ENCODE assay signal across 18 cellular contexts in the genomic region with DNA sequence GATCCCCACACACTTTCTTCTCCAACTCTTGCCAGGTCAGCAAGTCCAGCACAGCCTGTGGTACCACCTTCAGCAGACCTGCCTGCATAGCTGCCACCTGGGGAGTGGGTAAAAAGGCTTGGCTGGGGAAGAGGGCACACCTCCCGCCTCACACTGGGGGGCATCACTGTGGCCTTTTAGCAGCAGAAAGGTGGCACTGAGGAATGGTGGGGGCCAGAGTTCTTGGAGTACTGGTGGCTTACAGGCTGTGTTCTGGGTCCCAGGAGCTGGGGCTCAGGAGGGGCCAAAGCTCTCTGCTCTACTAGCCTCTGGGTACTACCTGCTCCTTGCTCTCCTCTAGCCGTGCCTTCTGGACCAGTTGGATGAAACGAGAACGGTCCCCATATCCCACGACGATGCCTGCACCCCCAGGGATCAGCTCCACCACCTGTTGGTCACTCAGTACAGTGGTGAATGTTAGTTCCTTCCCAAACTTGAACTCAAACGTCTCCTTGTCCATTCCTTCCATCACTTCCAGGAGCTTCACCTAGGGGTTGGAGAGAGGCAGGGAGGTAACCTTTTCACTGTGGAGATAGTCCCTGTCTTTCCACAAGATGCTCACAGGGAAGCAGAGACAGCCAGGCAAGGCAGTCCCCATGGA. TPM values are rescaled to one million over a fixed set of nuclear protein-coding genes. Genes with fewer than 3 reads are reported as not detected.
DNase-seq lines count a peak whose midpoint lies in the region; ATAC-seq and TF ChIP-seq lines count a peak whose summit lies in the region.
"Had no signal": no experiment of that assay in that cellular context is flagged by ENCODE, and none has a peak within 500 bp of the region (broad histone marks: within the 10 kb centered on the region; RNA-seq: fewer than 3 reads in every experiment).

No MANE protein-coding gene starts in this region.

- no peaks in the 10 kb centered on the region for H3K27me3 Mint-ChIP-seq in activated naive CD8-positive, alpha-beta T cell treated with anti-CD3 and anti-CD28 coated beads, Interleukin-2, amount 10 ng/mL, durations not matched to agents 7 days and 5 days
- no peaks in the 10 kb centered on the region for H3K27me3 Mint-ChIP-seq in activated naive CD8-positive, alpha-beta T cell treated with anti-CD3 and anti-CD28 coated beads, Interleukin-2, amount 50 U/mL, for 24 hours
- H3K27me3 Mint-ChIP-seq in activated T-helper 17 cell treated with anti-CD3 and anti-CD28 coated beads, Interleukin-2, amount 50 U/mL, for 72 hours = no peaks in the 10 kb centered on the region
- no peaks in the 10 kb centered on the region for H3K27me3 Mint-ChIP-seq in memory B cell

- H3K4me3 ChIP-seq in coronary artery = no peak overlapping the region
- H3K4me3 ChIP-seq: A549, GM23338, HAP-1 had no signal

- peak; percentile 13 for ATAC-seq in activated naive CD8-positive, alpha-beta T cell treated with anti-CD3 and anti-CD28 coated beads, Interleukin-2, amount 10 ng/mL, durations not matched to agents 7 days and 5 days (ENCODE audit: low read depth)
- ATAC-seq in activated naive CD8-positive, alpha-beta T cell treated with anti-CD3 and anti-CD28 coated beads, Interleukin-2, amount 50 U/mL, for 24 hours = no peak
- no peak for ATAC-seq in activated T-helper 17 cell treated with anti-CD3 and anti-CD28 coated beads, Interleukin-2, amount 50 U/mL, for 72 hours (replicated peaks)
- no peak for ATAC-seq in memory B cell (ENCODE audit: low read depth)
- ATAC-seq in stimulated activated effector memory CD8-positive, alpha-beta T cell treated with anti-CD3 and anti-CD28 coated beads, Interleukin-12 subunit alpha, Interleukin-12 subunit beta, amount 100 ng/mL, for 72 hours = no peak
- ATAC-seq in HG02981 (IDR thresholded peaks at IDR 0.05; ENCODE audit: unreplicated experiment) = no peak
- ATAC-seq: A549; CD8-positive, alpha-beta T cell; GM23338 had no signal

- H3K27ac ChIP-seq in coronary artery = no peak overlapping the region
- H3K27ac ChIP-seq: A549, HL-60 had no signal

- no peak for DNase-seq in activated naive CD8-positive, alpha-beta T cell treated with anti-CD3 and anti-CD28 coated beads, Interleukin-2, amount 10 ng/mL, durations not matched to agents 7 days and 5 days
- DNase-seq in activated naive CD8-positive, alpha-beta T cell treated with anti-CD3 and anti-CD28 coated beads, Interleukin-2, amount 50 U/mL, for 24 hours = no peak
- DNase-seq in memory B cell (ENCODE audit: low spot score in 2 of 2) = no peak
- no peak for DNase-seq in stimulated activated effector memory CD8-positive, alpha-beta T cell treated with anti-CD3 and anti-CD28 coated beads, Interleukin-12 subunit alpha, Interleukin-12 subunit beta, amount 100 ng/mL, for 72 hours (ENCODE audit: low spot score in 2 of 2)
- no peak for DNase-seq in coronary artery (ENCODE audit: low spot score)
- no peak for DNase-seq in HT-29 (ENCODE audit: low spot score)
- DNase-seq: Caco-2; CD8-positive, alpha-beta T cell; DND-41; GDM1; HFFc6 had no signal

- TF ChIP-seq CTCF in coronary artery (IDR thresholded peaks at IDR 0.05) = no peak

- POLR2A ChIA-PET in activated naive CD8-positive, alpha-beta T cell treated with anti-CD3 and anti-CD28 coated beads, Interleukin-2, amount 10 ng/mL, durations not matched to agents 7 days and 5 days (lab: Charles Lee) = interaction anchor here (0.6 kb wide), 1 partner anchor 334 kb away, joined by 5 read pairs; no protein-coding TSS in a partner anchor

- no peaks in the 10 kb centered on the region for H3K9me3 Mint-ChIP-seq in activated naive CD8-positive, alpha-beta T cell treated with anti-CD3 and anti-CD28 coated beads, Interleukin-2, amount 10 ng/mL, durations not matched to agents 7 days and 5 days
- H3K9me3 Mint-ChIP-seq in activated naive CD8-positive, alpha-beta T cell treated with anti-CD3 and anti-CD28 coated beads, Interleukin-2, amount 50 U/mL, for 24 hours = no peaks in the 10 kb centered on the region
- no peaks in the 10 kb centered on the region for H3K9me3 Mint-ChIP-seq in activated T-helper 17 cell treated with anti-CD3 and anti-CD28 coated beads, Interleukin-2, amount 50 U/mL, for 72 hours
- H3K9me3 Mint-ChIP-seq in memory B cell = no peaks in the 10 kb centered on the region
- H3K9me3 Mint-ChIP-seq in stimulated activated effector memory CD8-positive, alpha-beta T cell treated with anti-CD3 and anti-CD28 coated beads, Interleukin-12 subunit alpha, Interleukin-12 subunit beta, amount 100 ng/mL, for 72 hours = no peaks in the 10 kb centered on the region
- H3K9me3 Mint-ChIP-seq: CD14-positive monocyte; CD8-positive, alpha-beta T cell; GM23338; HFFc6 had no signal

- H3K27ac Mint-ChIP-seq in activated naive CD8-positive, alpha-beta T cell treated with anti-CD3 and anti-CD28 coated beads, Interleukin-2, amount 10 ng/mL, durations not matched to agents 7 days and 5 days = no peak overlapping the region
- H3K27ac Mint-ChIP-seq in activated naive CD8-positive, alpha-beta T cell treated with anti-CD3 and anti-CD28 coated beads, Interleukin-2, amount 50 U/mL, for 24 hours = no peak overlapping the region
- peak overlapping the region; percentile 61 for H3K27ac Mint-ChIP-seq in activated T-helper 17 cell treated with anti-CD3 and anti-CD28 coated beads, Interleukin-2, amount 50 U/mL, for 72 hours
- H3K27ac Mint-ChIP-seq in memory B cell = peak overlapping the region; percentile 42
- H3K27ac Mint-ChIP-seq in stimulated activated effector memory CD8-positive, alpha-beta T cell treated with anti-CD3 and anti-CD28 coated beads, Interleukin-12 subunit alpha, Interleukin-12 subunit beta, amount 100 ng/mL, for 72 hours = peak overlapping the region; percentile 0
- H3K27ac Mint-ChIP-seq: GM23338, HFFc6 had no signal

- peaks cover 11% of the 10 kb centered on the region for H3K4me1 Mint-ChIP-seq in activated naive CD8-positive, alpha-beta T cell treated with anti-CD3 and anti-CD28 coated beads, Interleukin-2, amount 10 ng/mL, durations not matched to agents 7 days and 5 days
- peaks cover 10% of the 10 kb centered on the region for H3K4me1 Mint-ChIP-seq in activated naive CD8-positive, alpha-beta T cell treated with anti-CD3 and anti-CD28 coated beads, Interleukin-2, amount 50 U/mL, for 24 hours
- H3K4me1 Mint-ChIP-seq in activated T-helper 17 cell treated with anti-CD3 and anti-CD28 coated beads, Interleukin-2, amount 50 U/mL, for 72 hours = peaks cover 16% of the 10 kb centered on the region
- H3K4me1 Mint-ChIP-seq in memory B cell = peaks cover 13% of the 10 kb centered on the region
- peaks cover 24% of the 10 kb centered on the region for H3K4me1 Mint-ChIP-seq in stimulated activated effector memory CD8-positive, alpha-beta T cell treated with anti-CD3 and anti-CD28 coated beads, Interleukin-12 subunit alpha, Interleukin-12 subunit beta, amount 100 ng/mL, for 72 hours

- no peak overlapping the region for H3K4me3 Mint-ChIP-seq in activated naive CD8-positive, alpha-beta T cell treated with anti-CD3 and anti-CD28 coated beads, Interleukin-2, amount 10 ng/mL, durations not matched to agents 7 days and 5 days
- no peak overlapping the region for H3K4me3 Mint-ChIP-seq in activated naive CD8-positive, alpha-beta T cell treated with anti-CD3 and anti-CD28 coated beads, Interleukin-2, amount 50 U/mL, for 24 hours
- no peak overlapping the region for H3K4me3 Mint-ChIP-seq in activated T-helper 17 cell treated with anti-CD3 and anti-CD28 coated beads, Interleukin-2, amount 50 U/mL, for 72 hours
- no peak overlapping the region for H3K4me3 Mint-ChIP-seq in memory B cell
- H3K4me3 Mint-ChIP-seq in stimulated activated effector memory CD8-positive, alpha-beta T cell treated with anti-CD3 and anti-CD28 coated beads, Interleukin-12 subunit alpha, Interleukin-12 subunit beta, amount 100 ng/mL, for 72 hours = no peak overlapping the region
- H3K4me3 Mint-ChIP-seq: CD14-positive monocyte; CD8-positive, alpha-beta T cell; GM23338; HFFc6 had no signal

- H3K36me3 Mint-ChIP-seq in activated naive CD8-positive, alpha-beta T cell treated with anti-CD3 and anti-CD28 coated beads, Interleukin-2, amount 10 ng/mL, durations not matched to agents 7 days and 5 days = peaks cover 13% of the 10 kb centered on the region
- peaks cover 33% of the 10 kb centered on the region for H3K36me3 Mint-ChIP-seq in activated naive CD8-positive, alpha-beta T cell treated with anti-CD3 and anti-CD28 coated beads, Interleukin-2, amount 50 U/mL, for 24 hours (ENCODE audit: low read depth)
- H3K36me3 Mint-ChIP-seq in activated T-helper 17 cell treated with anti-CD3 and anti-CD28 coated beads, Interleukin-2, amount 50 U/mL, for 72 hours (ENCODE audit: low read depth) = peaks cover 74% of the 10 kb centered on the region
- H3K36me3 Mint-ChIP-seq in memory B cell = peaks cover 39% of the 10 kb centered on the region
- H3K36me3 Mint-ChIP-seq in stimulated activated effector memory CD8-positive, alpha-beta T cell treated with anti-CD3 and anti-CD28 coated beads, Interleukin-12 subunit alpha, Interleukin-12 subunit beta, amount 100 ng/mL, for 72 hours = peaks cover 61% of the 10 kb centered on the region

RNA-seq across cellular contexts. Expression of gene HECTD3, which starts 6.7 kb away (rescaled TPM):
- total RNA-seq in activated naive CD8-positive, alpha-beta T cell treated with anti-CD3 and anti-CD28 coated beads, Interleukin-2, amount 10 ng/mL, durations not matched to agents 7 days and 5 days = 10 to 100 TPM; 44.2 to 44.9 TPM
- 10 to 100 TPM; 23.2 to 29.5 TPM for total RNA-seq in activated T-helper 17 cell treated with anti-CD3 and anti-CD28 coated beads, Interleukin-2, amount 50 U/mL, for 72 hours
- 23.1 and 23.6 TPM in 2 replicates for total RNA-seq in HT-29 (2014; rRNA removed; shearing (Covaris generic))

RNA-seq across cellular contexts. Expression of gene UROD, which starts 7.7 kb away (rescaled TPM):
- 10 to 100 TPM; 71.7 to 79.2 TPM for total RNA-seq in activated naive CD8-positive, alpha-beta T cell treated with anti-CD3 and anti-CD28 coated beads, Interleukin-2, amount 10 ng/mL, durations not matched to agents 7 days and 5 days
- 100 to 1,000 TPM in 1 of 2 donors, 10 to 100 TPM in 1; 81.7 to 134 TPM for total RNA-seq in activated T-helper 17 cell treated with anti-CD3 and anti-CD28 coated beads, Interleukin-2, amount 50 U/mL, for 72 hours
- total RNA-seq in HT-29 (2014; rRNA removed; shearing (Covaris generic)) = 98.8 and 105 TPM in 2 replicates

RNA-seq across cellular contexts. Expression of gene EIF2B3, which starts 18.0 kb away (rescaled TPM):
- total RNA-seq in activated naive CD8-positive, alpha-beta T cell treated with anti-CD3 and anti-CD28 coated beads, Interleukin-2, amount 10 ng/mL, durations not matched to agents 7 days and 5 days = 10 to 100 TPM; 22.8 to 23.0 TPM
- total RNA-seq in activated T-helper 17 cell treated with anti-CD3 and anti-CD28 coated beads, Interleukin-2, amount 50 U/mL, for 72 hours = 10 to 100 TPM; 20.1 to 44.2 TPM
- total RNA-seq in HT-29 (2014; rRNA removed; shearing (Covaris generic)) = 13.1 and 14.6 TPM in 2 replicates

Comparison
In these comparisons a context has a peak if more than half of its experiments do, and no peak if none do; other contexts are left out.
1. H3K27ac Mint-ChIP-seq: peak in activated T-helper 17 cell treated with anti-CD3 and anti-CD28 coated beads, Interleukin-2, amount 50 U/mL, for 72 hours (single experiment), memory B cell (single experiment) and stimulated activated effector memory CD8-positive, alpha-beta T cell treated with anti-CD3 and anti-CD28 coated beads, Interleukin-12 subunit alpha, Interleukin-12 subunit beta, amount 100 ng/mL, for 72 hours (single experiment); none in activated naive CD8-positive, alpha-beta T cell treated with anti-CD3 and anti-CD28 coated beads, Interleukin-2, amount 10 ng/mL, durations not matched to agents 7 days and 5 days (single experiment) and activated naive CD8-positive, alpha-beta T cell treated with anti-CD3 and anti-CD28 coated beads, Interleukin-2, amount 50 U/mL, for 24 hours (single experiment).